Comparison of ENCODE assay signal across 9 cellular contexts in the genomic region with DNA sequence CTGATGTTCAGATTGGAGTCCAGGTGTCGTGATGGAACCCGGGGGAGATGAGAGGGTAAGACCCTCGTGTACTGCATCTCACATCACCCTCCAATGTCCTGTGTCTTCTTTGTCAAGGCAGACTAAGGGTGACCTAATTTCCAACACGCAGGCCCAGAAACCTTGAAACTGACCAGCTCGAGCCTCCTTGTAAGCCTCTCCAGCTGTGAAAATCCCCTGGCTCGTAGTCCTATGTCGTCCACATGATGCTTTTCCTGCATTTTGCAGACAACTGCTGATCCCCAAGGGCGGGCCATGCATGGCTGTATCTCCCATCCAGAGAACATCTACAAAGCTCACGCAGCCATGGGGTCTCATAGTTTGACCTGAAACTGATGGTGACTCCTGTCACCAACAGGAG.
A peak's percentile ranks its signal among the peaks of the same experiment; 100 is the strongest.
DNase-seq lines count a peak whose midpoint lies in the region; TF ChIP-seq lines count a peak whose summit lies in the region.
"Had no signal": no experiment of that assay in that cellular context is flagged by ENCODE, and none has a peak within 500 bp of the region (broad histone marks: within the 10 kb centered on the region; RNA-seq: fewer than 3 reads in every experiment).

No MANE protein-coding gene starts in this region.

- intact Hi-C loops in dendritic cell treated with granulocyte-macrophage colony-stimulating factor and Interleukin-4, amounts not matched to agents 40 ng/mL and 50 ng/mL, for 4 days (cut with micrococcal nuclease) = loop anchor here (5.0 kb wide), 1 partner anchor 44 kb away; no protein-coding TSS in a partner anchor

- H2BK5ac ChIP-seq in mesendoderm (ENCODE audit: low read length) = peak overlapping the region; percentile 60

- H2AK5ac ChIP-seq in mesendoderm (ENCODE audit: low read length) = peak overlapping the region; percentile 60

- no peak for TF ChIP-seq CTCF in Peyer's patch (IDR thresholded peaks at IDR 0.05)
- TF ChIP-seq CTCF in suprapubic skin (IDR thresholded peaks at IDR 0.05) = no peak

- H3K4me1 ChIP-seq in Peyer's patch = peaks cover 0 to 25% (median 5%) of the 10 kb centered on the region in 4 donors
- H3K4me1 ChIP-seq in mesendoderm (ENCODE audit: control insufficient read depth, low read depth, low read length) = peaks cover 15% of the 10 kb centered on the region
- H3K4me1 ChIP-seq in suprapubic skin = peaks cover 29% of the 10 kb centered on the region

- no peak overlapping the region for H3K4me2 ChIP-seq in mesendoderm (ENCODE audit: low read length)

- WGBS in mesendoderm (ENCODE audit: extremely low coverage, insufficient coverage, low lambda C conversion rate) = no CpG with 5 or more reads among the region's 9 CpGs
- 75% methylated on average over 9 of the region's 9 CpGs for WGBS in suprapubic skin

- H3K27me3 Mint-ChIP-seq in dendritic cell treated with granulocyte-macrophage colony-stimulating factor and Interleukin-4, amounts not matched to agents 40 ng/mL and 50 ng/mL, for 4 days = no peaks in the 10 kb centered on the region
- H3K27me3 Mint-ChIP-seq: activated naive CD4-positive, alpha-beta T cell treated with anti-CD3 and anti-CD28 coated beads, Interleukin-2, amount 50 U/mL, for 24 hours had no signal

- H3K27ac ChIP-seq in Peyer's patch (peak overlapping the region in 3 of 4 donors; percentile 59 to 73 (median 60)), mesendoderm (ENCODE audit: low read depth, low read length) (peak overlapping the region; percentile 96), suprapubic skin (peak overlapping the region; percentile 83)

- no peak for TF ChIP-seq EP300 in suprapubic skin (IDR thresholded peaks at IDR 0.05)

- no peak for TF ChIP-seq POLR2A in Peyer's patch (IDR thresholded peaks at IDR 0.05)
- TF ChIP-seq POLR2A in suprapubic skin (IDR thresholded peaks at IDR 0.05) = no peak

- H3K9me3 ChIP-seq in Peyer's patch (no peaks in the 10 kb centered on the region), suprapubic skin (no peaks in the 10 kb centered on the region)

- peak overlapping the region; percentile 6 for H3K23ac ChIP-seq in mesendoderm (ENCODE audit: low read length)

- peak overlapping the region; percentile 27 for H4K5ac ChIP-seq in mesendoderm (ENCODE audit: low read length)

- H3K56ac ChIP-seq in mesendoderm (ENCODE audit: low read length) = peak overlapping the region; percentile 79

- H2BK15ac ChIP-seq in mesendoderm (replicated peaks; ENCODE audit: low read depth) = no peak overlapping the region

- H3K4me1 Mint-ChIP-seq in dendritic cell treated with granulocyte-macrophage colony-stimulating factor and Interleukin-4, amounts not matched to agents 40 ng/mL and 50 ng/mL, for 4 days (ENCODE audit: low read depth) = peaks cover 64% of the 10 kb centered on the region

- peak overlapping the region; percentile 49 for H3K9ac ChIP-seq in mesendoderm (ENCODE audit: low read length)

- DNase-seq in Peyer's patch (no peak), mesendoderm (peak; percentile 23), suprapubic skin (ENCODE audit: low spot score in 2 of 2) (no peak), DMS153 (lab: John Stamatoyannopoulos, UW) (no peak), glomerular visceral epithelial cell (ENCODE audit: extremely low spot score) (no peak)
- DNase-seq in activated naive CD4-positive, alpha-beta T cell treated with Interleukin-2 at 50 U/mL for 16 hours = no peak
- DNase-seq: Karpas-422 had no signal

- H3K27me3 ChIP-seq in Peyer's patch (no peaks in the 10 kb centered on the region), mesendoderm (ENCODE audit: insufficient read depth, low read length, poor library complexity) (no peaks in the 10 kb centered on the region), suprapubic skin (no peaks in the 10 kb centered on the region)

- no peaks in the 10 kb centered on the region for H3K79me2 ChIP-seq in mesendoderm (ENCODE audit: control insufficient read depth, insufficient read depth, low read length)

- H3K18ac ChIP-seq in mesendoderm (ENCODE audit: low read length) = peak overlapping the region; percentile 89

- no peak overlapping the region for H3K4me3 ChIP-seq in Peyer's patch
- no peak overlapping the region for H3K4me3 ChIP-seq in mesendoderm (ENCODE audit: low read length)
- H3K4me3 ChIP-seq in suprapubic skin = no peak overlapping the region

- H2BK120ac ChIP-seq in mesendoderm (ENCODE audit: low read depth, low read length) = peak overlapping the region; percentile 76

- peaks cover 25% of the 10 kb centered on the region for H3K9me3 Mint-ChIP-seq in dendritic cell treated with granulocyte-macrophage colony-stimulating factor and Interleukin-4, amounts not matched to agents 40 ng/mL and 50 ng/mL, for 4 days
- H3K9me3 Mint-ChIP-seq: activated naive CD4-positive, alpha-beta T cell treated with anti-CD3 and anti-CD28 coated beads, Interleukin-2, amount 50 U/mL, for 24 hours had no signal

- no peaks in the 10 kb centered on the region for H3K79me1 ChIP-seq in mesendoderm (ENCODE audit: low read length)

- H3K4me3 Mint-ChIP-seq in dendritic cell treated with granulocyte-macrophage colony-stimulating factor and Interleukin-4, amounts not matched to agents 40 ng/mL and 50 ng/mL, for 4 days = no peak overlapping the region

- H3K4ac ChIP-seq in mesendoderm (ENCODE audit: low read depth, low read length) = peak overlapping the region; percentile 78

- H4K8ac ChIP-seq in mesendoderm (ENCODE audit: low read depth, low read length) = no peak overlapping the region

- H3K36me3 ChIP-seq in Peyer's patch (no peaks in the 10 kb centered on the region), mesendoderm (ENCODE audit: control insufficient read depth, insufficient read depth, low read length) (no peaks in the 10 kb centered on the region), suprapubic skin (no peaks in the 10 kb centered on the region)

- peak overlapping the region; percentile 97 for H3K27ac Mint-ChIP-seq in dendritic cell treated with granulocyte-macrophage colony-stimulating factor and Interleukin-4, amounts not matched to agents 40 ng/mL and 50 ng/mL, for 4 days

- H3K36me3 Mint-ChIP-seq in dendritic cell treated with granulocyte-macrophage colony-stimulating factor and Interleukin-4, amounts not matched to agents 40 ng/mL and 50 ng/mL, for 4 days (ENCODE audit: low read depth) = peaks cover 4% of the 10 kb centered on the region
- H3K36me3 Mint-ChIP-seq: activated naive CD4-positive, alpha-beta T cell treated with anti-CD3 and anti-CD28 coated beads, Interleukin-2, amount 50 U/mL, for 24 hours had no signal
